1 cellular context compared by ENCODE assay signal in the genomic region with DNA sequence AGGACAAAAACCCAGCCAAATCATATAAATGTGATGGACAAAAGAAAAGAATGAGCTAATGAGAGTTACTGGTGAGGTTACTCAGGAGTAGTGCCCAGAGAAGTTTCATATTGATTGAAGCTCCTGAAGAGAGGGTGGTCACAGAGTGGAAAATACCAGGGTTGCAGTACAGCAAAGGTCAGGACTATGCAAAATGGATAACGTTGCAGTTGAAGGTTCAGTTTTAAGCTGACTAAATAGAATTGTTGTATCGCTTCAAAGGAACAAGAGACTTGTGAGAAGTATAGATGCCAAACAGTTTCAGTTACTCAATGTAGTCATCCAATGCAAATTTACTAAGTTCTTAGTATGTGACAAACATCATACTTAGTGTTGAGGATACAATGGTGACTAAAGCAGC.
TF ChIP-seq lines count a peak whose summit lies in the region.

No MANE protein-coding gene starts in this region.

TF ChIP-seq in HepG2, 621 proteins besides CTCF, POLR2A, EP300 and RAD21 (continued from another document and continues in another):
- TF ChIP-seq, protein P1, sequence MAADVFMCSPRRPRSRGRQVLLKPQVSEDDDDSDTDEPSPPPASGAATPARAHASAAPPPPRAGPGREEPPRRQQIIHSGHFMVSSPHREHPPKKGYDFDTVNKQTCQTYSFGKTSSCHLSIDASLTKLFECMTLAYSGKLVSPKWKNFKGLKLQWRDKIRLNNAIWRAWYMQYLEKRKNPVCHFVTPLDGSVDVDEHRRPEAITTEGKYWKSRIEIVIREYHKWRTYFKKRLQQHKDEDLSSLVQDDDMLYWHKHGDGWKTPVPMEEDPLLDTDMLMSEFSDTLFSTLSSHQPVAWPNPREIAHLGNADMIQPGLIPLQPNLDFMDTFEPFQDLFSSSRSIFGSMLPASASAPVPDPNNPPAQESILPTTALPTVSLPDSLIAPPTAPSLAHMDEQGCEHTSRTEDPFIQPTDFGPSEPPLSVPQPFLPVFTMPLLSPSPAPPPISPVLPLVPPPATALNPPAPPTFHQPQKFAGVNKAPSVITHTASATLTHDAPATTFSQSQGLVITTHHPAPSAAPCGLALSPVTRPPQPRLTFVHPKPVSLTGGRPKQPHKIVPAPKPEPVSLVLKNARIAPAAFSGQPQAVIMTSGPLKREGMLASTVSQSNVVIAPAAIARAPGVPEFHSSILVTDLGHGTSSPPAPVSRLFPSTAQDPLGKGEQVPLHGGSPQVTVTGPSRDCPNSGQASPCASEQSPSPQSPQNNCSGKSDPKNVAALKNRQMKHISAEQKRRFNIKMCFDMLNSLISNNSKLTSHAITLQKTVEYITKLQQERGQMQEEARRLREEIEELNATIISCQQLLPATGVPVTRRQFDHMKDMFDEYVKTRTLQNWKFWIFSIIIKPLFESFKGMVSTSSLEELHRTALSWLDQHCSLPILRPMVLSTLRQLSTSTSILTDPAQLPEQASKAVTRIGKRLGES (CRISPR knock-in tag; IDR thresholded peaks at IDR 0.05; ENCODE audit: borderline replicate concordance), result no peak
- TF ChIP-seq ZEB1 (IDR thresholded peaks at IDR 0.05; ENCODE audit: insufficient replicate concordance, low read depth), result no peak
- TF ChIP-seq ZNF234 (CRISPR knock-in tag; conservative IDR thresholded peaks at IDR 0.05), result no peak
- TF ChIP-seq REST (IDR thresholded peaks at IDR 0.05; ENCODE audit: borderline replicate concordance in 1 of 2, low read depth in 1 of 2, low read length in 2 of 2), result no peak
- TF ChIP-seq EHMT2 (IDR thresholded peaks at IDR 0.05; ENCODE audit: borderline replicate concordance, low read depth, low read length), result no peak; the same call in 1 of the 2 replicates
- TF ChIP-seq BRD4 (CRISPR knock-in tag; IDR thresholded peaks at IDR 0.05), result no peak
- TF ChIP-seq PRDM10 (CRISPR knock-in tag; IDR thresholded peaks at IDR 0.05; ENCODE audit: low read depth), result no peak
- peak; percentile 78 for TF ChIP-seq TEAD3 (CRISPR knock-in tag; optimal IDR thresholded peaks at IDR 0.05; ENCODE audit: borderline replicate concordance)
- TF ChIP-seq MATR3 (CRISPR knock-in tag; IDR thresholded peaks at IDR 0.05), result no peak
- TF ChIP-seq ZNF589 (CRISPR knock-in tag; conservative IDR thresholded peaks at IDR 0.05), result no peak
- peak; percentile 84 for TF ChIP-seq HNF4A (CRISPR knock-in tag; IDR thresholded peaks at IDR 0.05)
- TF ChIP-seq RXRB (CRISPR knock-in tag; IDR thresholded peaks at IDR 0.05; ENCODE audit: borderline replicate concordance), result peak; percentile 58
- no peak for TF ChIP-seq HNRNPUL1 (IDR thresholded peaks at IDR 0.05; ENCODE audit: low read depth, low read length)
- no peak for TF ChIP-seq ZSCAN22 (CRISPR knock-in tag; IDR thresholded peaks at IDR 0.05)
- TF ChIP-seq ZNF598 (CRISPR knock-in tag; IDR thresholded peaks at IDR 0.05; ENCODE audit: borderline replicate concordance), result no peak
- no peak for TF ChIP-seq NONO (IDR thresholded peaks at IDR 0.05)
- no peak for TF ChIP-seq NONO (CRISPR knock-in tag; conservative IDR thresholded peaks at IDR 0.05)
- TF ChIP-seq NFATC3 (CRISPR knock-in tag; IDR thresholded peaks at IDR 0.05), result no peak
- no peak for TF ChIP-seq ZNF496 (CRISPR knock-in tag; IDR thresholded peaks at IDR 0.05; ENCODE audit: insufficient replicate concordance)
- no peak for TF ChIP-seq ZSCAN21 (CRISPR knock-in tag; IDR thresholded peaks at IDR 0.05; ENCODE audit: borderline replicate concordance)
- no peak for TF ChIP-seq SRSF9 (IDR thresholded peaks at IDR 0.05; ENCODE audit: borderline replicate concordance, insufficient read depth, low read depth, low read length, poor library complexity, severe bottlenecking)
- TF ChIP-seq ZNF318 (CRISPR knock-in tag; IDR thresholded peaks at IDR 0.05), result no peak
- peak; percentile 62; the same call in 1 of the 2 replicates for TF ChIP-seq NCOR1 (IDR thresholded peaks at IDR 0.05; ENCODE audit: borderline replicate concordance, low read length)
- TF ChIP-seq MED1 (CRISPR knock-in tag; IDR thresholded peaks at IDR 0.05), result peak; percentile 85
- TF ChIP-seq BCL6 (CRISPR knock-in tag; IDR thresholded peaks at IDR 0.05), result peak; percentile 48; the same call in 1 of the 2 replicates
- no peak for TF ChIP-seq ARNT2 (CRISPR knock-in tag; IDR thresholded peaks at IDR 0.05; ENCODE audit: low read depth)
- peak; percentile 58; the same call in 1 of the 2 replicates for TF ChIP-seq ISL2 (CRISPR knock-in tag; IDR thresholded peaks at IDR 0.05)
- TF ChIP-seq, protein P2, sequence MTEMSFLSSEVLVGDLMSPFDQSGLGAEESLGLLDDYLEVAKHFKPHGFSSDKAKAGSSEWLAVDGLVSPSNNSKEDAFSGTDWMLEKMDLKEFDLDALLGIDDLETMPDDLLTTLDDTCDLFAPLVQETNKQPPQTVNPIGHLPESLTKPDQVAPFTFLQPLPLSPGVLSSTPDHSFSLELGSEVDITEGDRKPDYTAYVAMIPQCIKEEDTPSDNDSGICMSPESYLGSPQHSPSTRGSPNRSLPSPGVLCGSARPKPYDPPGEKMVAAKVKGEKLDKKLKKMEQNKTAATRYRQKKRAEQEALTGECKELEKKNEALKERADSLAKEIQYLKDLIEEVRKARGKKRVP (CRISPR knock-in tag; IDR thresholded peaks at IDR 0.05), result no peak
- TF ChIP-seq, protein P3, sequence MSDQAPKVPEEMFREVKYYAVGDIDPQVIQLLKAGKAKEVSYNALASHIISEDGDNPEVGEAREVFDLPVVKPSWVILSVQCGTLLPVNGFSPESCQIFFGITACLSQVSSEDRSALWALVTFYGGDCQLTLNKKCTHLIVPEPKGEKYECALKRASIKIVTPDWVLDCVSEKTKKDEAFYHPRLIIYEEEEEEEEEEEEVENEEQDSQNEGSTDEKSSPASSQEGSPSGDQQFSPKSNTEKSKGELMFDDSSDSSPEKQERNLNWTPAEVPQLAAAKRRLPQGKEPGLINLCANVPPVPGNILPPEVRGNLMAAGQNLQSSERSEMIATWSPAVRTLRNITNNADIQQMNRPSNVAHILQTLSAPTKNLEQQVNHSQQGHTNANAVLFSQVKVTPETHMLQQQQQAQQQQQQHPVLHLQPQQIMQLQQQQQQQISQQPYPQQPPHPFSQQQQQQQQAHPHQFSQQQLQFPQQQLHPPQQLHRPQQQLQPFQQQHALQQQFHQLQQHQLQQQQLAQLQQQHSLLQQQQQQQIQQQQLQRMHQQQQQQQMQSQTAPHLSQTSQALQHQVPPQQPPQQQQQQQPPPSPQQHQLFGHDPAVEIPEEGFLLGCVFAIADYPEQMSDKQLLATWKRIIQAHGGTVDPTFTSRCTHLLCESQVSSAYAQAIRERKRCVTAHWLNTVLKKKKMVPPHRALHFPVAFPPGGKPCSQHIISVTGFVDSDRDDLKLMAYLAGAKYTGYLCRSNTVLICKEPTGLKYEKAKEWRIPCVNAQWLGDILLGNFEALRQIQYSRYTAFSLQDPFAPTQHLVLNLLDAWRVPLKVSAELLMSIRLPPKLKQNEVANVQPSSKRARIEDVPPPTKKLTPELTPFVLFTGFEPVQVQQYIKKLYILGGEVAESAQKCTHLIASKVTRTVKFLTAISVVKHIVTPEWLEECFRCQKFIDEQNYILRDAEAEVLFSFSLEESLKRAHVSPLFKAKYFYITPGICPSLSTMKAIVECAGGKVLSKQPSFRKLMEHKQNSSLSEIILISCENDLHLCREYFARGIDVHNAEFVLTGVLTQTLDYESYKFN (CRISPR knock-in tag; conservative IDR thresholded peaks at IDR 0.05), result peak; percentile 93
- peak; percentile 65 for TF ChIP-seq CEBPG (CRISPR knock-in tag; IDR thresholded peaks at IDR 0.05)
- no peak for TF ChIP-seq AKAP8 (CRISPR knock-in tag; IDR thresholded peaks at IDR 0.05)
- TF ChIP-seq SKI (IDR thresholded peaks at IDR 0.05; ENCODE audit: partially characterized antibody), result peak; percentile 19
- no peak for TF ChIP-seq ZNF546 (CRISPR knock-in tag; conservative IDR thresholded peaks at IDR 0.05)
- TF ChIP-seq RORA (CRISPR knock-in tag; IDR thresholded peaks at IDR 0.05), result no peak
- no peak for TF ChIP-seq PITX1 (CRISPR knock-in tag; IDR thresholded peaks at IDR 0.05)
